22 cellular contexts compared by ENCODE assay signal in the genomic region with DNA sequence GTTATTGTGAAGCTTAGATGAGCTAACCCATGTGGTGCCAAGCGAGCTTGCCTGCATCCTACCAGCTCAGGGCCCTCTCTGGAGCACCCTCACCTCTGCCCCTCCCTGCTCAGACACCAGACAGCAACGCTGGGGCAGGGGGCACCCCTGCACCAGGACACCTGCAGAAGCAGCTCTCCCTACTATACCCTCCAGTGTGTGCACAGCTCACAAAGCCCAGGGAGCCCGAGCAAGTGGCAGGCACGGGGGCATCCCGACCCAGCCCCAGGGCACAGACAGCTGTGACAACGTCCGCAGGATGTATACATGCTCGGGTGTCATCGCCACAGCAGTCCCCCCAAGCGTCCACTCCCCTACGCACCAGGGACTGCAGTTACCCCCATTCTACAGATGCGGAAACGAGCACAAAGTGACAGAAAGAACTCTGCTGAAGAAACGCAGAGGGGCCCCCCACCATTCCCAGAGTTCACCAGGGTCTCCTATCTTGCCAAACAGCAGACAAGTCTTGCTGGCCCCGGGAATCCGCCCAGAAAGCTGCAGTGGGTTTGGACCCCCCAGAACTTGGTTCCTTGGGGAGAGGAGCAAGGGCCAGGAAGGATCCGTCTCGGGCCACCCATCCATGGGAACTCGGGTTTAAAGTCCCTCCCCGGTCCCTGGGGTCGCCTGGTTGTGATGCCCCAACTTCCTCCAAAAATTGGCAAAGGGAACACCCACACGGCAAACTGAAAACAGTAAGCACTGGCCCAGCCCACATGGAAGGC. TPM values are rescaled to one million over a fixed set of nuclear protein-coding genes. Genes with fewer than 3 reads are reported as not detected.
DNase-seq lines count a peak whose midpoint lies in the region; ATAC-seq and TF ChIP-seq lines count a peak whose summit lies in the region.
"Had no signal": no experiment of that assay in that cellular context is flagged by ENCODE, and none has a peak within 500 bp of the region (broad histone marks: within the 10 kb centered on the region; RNA-seq: fewer than 3 reads in every experiment).

No MANE protein-coding gene starts in this region.

- no peak for ATAC-seq in heart right ventricle
- ATAC-seq in Panc1: no peak
- ATAC-seq in naive thymus-derived CD4-positive, alpha-beta T cell: peak; percentile 16
- no peak for ATAC-seq in aorta (ENCODE audit: low FRiP score)
- ATAC-seq: SK-N-SH treated with all-trans-retinoic acid at 6 μM for 48 hours had no signal

- H3K36me3 ChIP-seq in heart right ventricle (peaks cover 0 to 14% (median 0%) of the 10 kb centered on the region in 9 donors), right atrium auricular region (no peaks in the 10 kb centered on the region), Panc1 (ENCODE audit: control insufficient read depth, insufficient read depth, low read length) (no peaks in the 10 kb centered on the region), aorta (ENCODE audit: control insufficient read depth in 1 of 2, insufficient read depth in 2 of 2, low read length in 1 of 2) (no peaks in the 10 kb centered on the region), BE2C (peaks cover 11% of the 10 kb centered on the region; the same call in 1 of the 2 replicates)
- H3K36me3 ChIP-seq in naive thymus-derived CD4-positive, alpha-beta T cell (ENCODE audit: control insufficient read depth in 2 of 3, insufficient read depth in 3 of 3, low read length in 3 of 3): peaks cover 0 to 5% (median 0%) of the 10 kb centered on the region in 3 experiments
- H3K36me3 ChIP-seq: brain microvascular endothelial cell had no signal

- H3K4me1 ChIP-seq in heart right ventricle: peaks cover 46 to 96% (median 75%) of the 10 kb centered on the region in 9 donors
- H3K4me1 ChIP-seq in right atrium auricular region: peaks cover 0 to 86% of the 10 kb centered on the region in 2 donors
- peaks cover 95% of the 10 kb centered on the region for H3K4me1 ChIP-seq in Panc1 (ENCODE audit: control insufficient read depth, insufficient read depth, low read length)
- H3K4me1 ChIP-seq in naive thymus-derived CD4-positive, alpha-beta T cell (ENCODE audit: control insufficient read depth in 2 of 2, insufficient read depth in 2 of 2, low read length in 2 of 2): peaks cover 0 to 38% of the 10 kb centered on the region in 2 donors
- no peaks in the 10 kb centered on the region for H3K4me1 ChIP-seq in aorta (ENCODE audit: control insufficient read depth in 1 of 2, insufficient read depth in 2 of 2, low read length in 2 of 2)
- H3K4me1 ChIP-seq in BE2C: peaks cover 35% of the 10 kb centered on the region

- H3K4me3 Mint-ChIP-seq in naive thymus-derived CD4-positive, alpha-beta T cell: peak overlapping the region in 9 of 10 donors; percentile 21 to 75 (median 62)
- H3K4me3 Mint-ChIP-seq: activated B cell treated with CpG ODN at 0.5 μM for 24 hours; activated CD4-positive, alpha-beta memory T cell treated with anti-CD3 and anti-CD28 coated beads, Interleukin-2, amount 10 ng/mL, durations not matched to agents 7 days and 5 days; H9 had no signal

- no peaks in the 10 kb centered on the region for H3K9me3 Mint-ChIP-seq in naive thymus-derived CD4-positive, alpha-beta T cell
- H3K9me3 Mint-ChIP-seq: activated CD4-positive, alpha-beta memory T cell treated with anti-CD3 and anti-CD28 coated beads, Interleukin-2, amount 10 ng/mL, durations not matched to agents 7 days and 5 days; activated T-cell treated with anti-CD3 and anti-CD28 coated beads, Interleukin-2, amount 50 U/mL, for 72 hours; H9 had no signal

- TF ChIP-seq CTCF in heart right ventricle (IDR thresholded peaks at IDR 0.05) (no peak), right atrium auricular region (IDR thresholded peaks at IDR 0.05) (no peak), Panc1 (IDR thresholded peaks at IDR 0.05) (no peak), BE2C (IDR thresholded peaks at IDR 0.05; ENCODE audit: low read depth, low read length) (no peak)

- DNase-seq in heart right ventricle (no peak), right atrium auricular region (ENCODE audit: low spot score) (no peak), Panc1 (ENCODE audit: low read depth, low spot score) (no peak), aorta (peak; percentile 44 to 69), BE2C (no peak), NOMO-1 treated with DMSO at 0.1 percent for 48 hours (lab: John Stamatoyannopoulos, UW; ENCODE audit: unreplicated experiment) (no peak)
- DNase-seq in naive thymus-derived CD4-positive, alpha-beta T cell: no peak
- no peak for DNase-seq in activated CD4-positive, alpha-beta T cell treated with anti-CD3 and anti-CD28 coated beads for 4 hours
- DNase-seq: activated B cell treated with CpG ODN at 0.5 μM for 24 hours; activated CD4-positive, alpha-beta memory T cell treated with anti-CD3 and anti-CD28 coated beads, Interleukin-2, amount 10 ng/mL, durations not matched to agents 7 days and 5 days; activated T-cell treated with anti-CD3 and anti-CD28 coated beads, Interleukin-2, amount 50 U/mL, for 72 hours; brain microvascular endothelial cell; H9; IMR-90; MG63; NCI-H1436 treated with DMSO at 0.1 percent for 48 hours; NCI-H524; nucleus accumbens; retina; T1000 had no signal

- H3K4me1 Mint-ChIP-seq in naive thymus-derived CD4-positive, alpha-beta T cell: peaks cover 26 to 82% (median 66%) of the 10 kb centered on the region in 7 donors

- intact Hi-C loops in heart right ventricle (cut with DNase I) (loop anchor here in 2 of 10 donors (5.0 kb wide), 1 partner anchor 33 kb away; no protein-coding TSS in a partner anchor), Panc1 (cut with micrococcal nuclease; ENCODE audit: unreplicated experiment) (no loop called here), aorta (cut with DNase I) (no loop called here)
- intact Hi-C loops in naive thymus-derived CD4-positive, alpha-beta T cell (cut with micrococcal nuclease): no loop called here

- POLR2A ChIA-PET in Panc1 (lab: Charles Lee): interaction anchor here (1.1 kb wide), 1 partner anchor 14 kb away, joined by 3 read pairs; no protein-coding TSS in a partner anchor
- POLR2A ChIA-PET in naive thymus-derived CD4-positive, alpha-beta T cell (lab: Charles Lee): interaction anchor here (0.8 kb wide), 1 partner anchor 8 kb away, joined by 4 read pairs; no protein-coding TSS in a partner anchor

- H3K9me3 ChIP-seq in heart right ventricle (peaks cover 0 to 6% (median 0%) of the 10 kb centered on the region in 11 donors), right atrium auricular region (no peaks in the 10 kb centered on the region), Panc1 (ENCODE audit: control insufficient read depth, insufficient read depth, low read depth, low read length) (no peaks in the 10 kb centered on the region), aorta (ENCODE audit: control insufficient read depth, low read length) (no peaks in the 10 kb centered on the region), BE2C (no peaks in the 10 kb centered on the region)
- no peaks in the 10 kb centered on the region for H3K9me3 ChIP-seq in naive thymus-derived CD4-positive, alpha-beta T cell (ENCODE audit: control insufficient read depth in 2 of 3, low read length in 3 of 3)
- H3K9me3 ChIP-seq: MG63 had no signal

- no peaks in the 10 kb centered on the region for H3K27me3 Mint-ChIP-seq in naive thymus-derived CD4-positive, alpha-beta T cell
- H3K27me3 Mint-ChIP-seq: activated B cell treated with CpG ODN at 0.5 μM for 24 hours; activated CD4-positive, alpha-beta memory T cell treated with anti-CD3 and anti-CD28 coated beads, Interleukin-2, amount 10 ng/mL, durations not matched to agents 7 days and 5 days had no signal

- no TSS peak for BruUV-seq in Panc1 (replicated peaks; lab: Mats Ljungman, UMichigan)

- no peaks in the 10 kb centered on the region for H3K27me3 ChIP-seq in heart right ventricle
- no peaks in the 10 kb centered on the region for H3K27me3 ChIP-seq in right atrium auricular region
- no peaks in the 10 kb centered on the region for H3K27me3 ChIP-seq in Panc1 (ENCODE audit: control insufficient read depth, insufficient read depth, low read length)
- no peaks in the 10 kb centered on the region for H3K27me3 ChIP-seq in naive thymus-derived CD4-positive, alpha-beta T cell (ENCODE audit: control insufficient read depth in 2 of 2, insufficient read depth in 2 of 2, low read length in 2 of 2)
- H3K27me3 ChIP-seq in aorta (ENCODE audit: control insufficient read depth in 1 of 2, insufficient read depth in 2 of 2, low read length in 1 of 2): no peaks in the 10 kb centered on the region
- no peaks in the 10 kb centered on the region for H3K27me3 ChIP-seq in BE2C
- H3K27me3 ChIP-seq: brain microvascular endothelial cell, MG63 had no signal

- H3K4me3 ChIP-seq in heart right ventricle (no peak overlapping the region), right atrium auricular region (no peak overlapping the region), Panc1 (ENCODE audit: low read depth in 2 of 2, low read length in 2 of 2) (no peak overlapping the region), aorta (ENCODE audit: low read length in 2 of 2) (no peak overlapping the region), BE2C (ENCODE audit: low read depth, low read length) (no peak overlapping the region)
- peak overlapping the region; percentile 38 for H3K4me3 ChIP-seq in naive thymus-derived CD4-positive, alpha-beta T cell (ENCODE audit: low read length)
- H3K4me3 ChIP-seq: MG63 had no signal

- H3K27ac Mint-ChIP-seq in naive thymus-derived CD4-positive, alpha-beta T cell: peak overlapping the region in 3 of 9 donors; percentile 30 to 57 (median 54)
- H3K27ac Mint-ChIP-seq: activated B cell treated with CpG ODN at 0.5 μM for 24 hours; activated CD4-positive, alpha-beta memory T cell treated with anti-CD3 and anti-CD28 coated beads, Interleukin-2, amount 10 ng/mL, durations not matched to agents 7 days and 5 days; activated T-cell treated with anti-CD3 and anti-CD28 coated beads, Interleukin-2, amount 50 U/mL, for 72 hours had no signal

- H3K27ac ChIP-seq in heart right ventricle (peak overlapping the region in 6 of 10 donors; percentile 4 to 58 (median 32)), right atrium auricular region (peak overlapping the region in 1 of 2 donors; percentile 64), Panc1 (ENCODE audit: low read length) (peak overlapping the region; percentile 49), aorta (ENCODE audit: low read depth in 1 of 2, low read length in 2 of 2) (no peak overlapping the region)
- no peak overlapping the region for H3K27ac ChIP-seq in naive thymus-derived CD4-positive, alpha-beta T cell (ENCODE audit: low read depth, low read length)
- H3K27ac ChIP-seq: brain microvascular endothelial cell, coronary artery had no signal

- 71 to 81% methylated on average over 22 of the region's 22 CpGs for WGBS in heart right ventricle, 2 donors
- WGBS in aorta, 2 donors: 72 to 74% methylated on average over 22 of the region's 22 CpGs

- in situ Hi-C loops in Panc1 (cut with HindIII; ENCODE audit: low pct_unique_long_range_greater_than_20kb, low sequenced_read_pairs): no loop called here

- CTCF ChIA-PET in Panc1 (lab: Charles Lee): no interaction called here
- CTCF ChIA-PET in naive thymus-derived CD4-positive, alpha-beta T cell (lab: Charles Lee): interaction anchor here (0.9 to 1.2 kb wide), 2 partner anchors 9 to 89 kb away, joined by 3 read pairs; no protein-coding TSS in a partner anchor

- peaks cover 0 to 10% (median 0%) of the 10 kb centered on the region in 5 donors for H3K36me3 Mint-ChIP-seq in naive thymus-derived CD4-positive, alpha-beta T cell

RNA-seq across cellular contexts. Expression of gene NCOR2, which starts 12.1 kb away (rescaled TPM):
- total RNA-seq in heart right ventricle: 100 to 1,000 TPM; 118 to 200 (median 136) TPM
- polyA plus RNA-seq in heart right ventricle: 10 to 100 TPM; 46.9 to 74.0 TPM
- 100 to 1,000 TPM in 1 of 2 donors, 10 to 100 TPM in 1; 62.9 to 104 TPM for total RNA-seq in right atrium auricular region
- 461 TPM for total RNA-seq in Panc1 (2021; ENCODE audit: unreplicated experiment)
- polyA plus RNA-seq in Panc1 (2012; ENCODE audit: insufficient read length): 441 TPM
- 100 to 1,000 TPM; 101 to 194 (median 112) TPM for total RNA-seq in naive thymus-derived CD4-positive, alpha-beta T cell
- polyA plus RNA-seq in naive thymus-derived CD4-positive, alpha-beta T cell: 10 to 100 TPM in 1 of 2 donors, 1 to 10 TPM in 1; 5.3 to 17.3 TPM
- total RNA-seq in aorta: 100 to 1,000 TPM; 201 to 248 TPM
- polyA plus RNA-seq in aorta: 10 to 100 TPM; 39.1 to 48.2 TPM
- polyA plus RNA-seq in BE2C (2012; ENCODE audit: insufficient read depth, insufficient read length, low read depth): 138 TPM

Comparison
In these comparisons a context has a peak if more than half of its experiments do, and no peak if none do; other contexts are left out.
1. DNase-seq: peak in aorta (2 of 2); none in heart right ventricle (0 of 2), right atrium auricular region (single experiment), Panc1 (single experiment), naive thymus-derived CD4-positive, alpha-beta T cell (0 of 9), BE2C (single experiment), NOMO-1 treated with DMSO at 0.1 percent for 48 hours (single experiment) and activated CD4-positive, alpha-beta T cell treated with anti-CD3 and anti-CD28 coated beads for 4 hours (0 of 2).
2. H3K27ac ChIP-seq: peak in heart right ventricle (6 of 10) and Panc1 (single experiment); none in naive thymus-derived CD4-positive, alpha-beta T cell (single experiment) and aorta (0 of 2).